ENCODE assay signal across 8 cellular contexts in the genomic region with DNA sequence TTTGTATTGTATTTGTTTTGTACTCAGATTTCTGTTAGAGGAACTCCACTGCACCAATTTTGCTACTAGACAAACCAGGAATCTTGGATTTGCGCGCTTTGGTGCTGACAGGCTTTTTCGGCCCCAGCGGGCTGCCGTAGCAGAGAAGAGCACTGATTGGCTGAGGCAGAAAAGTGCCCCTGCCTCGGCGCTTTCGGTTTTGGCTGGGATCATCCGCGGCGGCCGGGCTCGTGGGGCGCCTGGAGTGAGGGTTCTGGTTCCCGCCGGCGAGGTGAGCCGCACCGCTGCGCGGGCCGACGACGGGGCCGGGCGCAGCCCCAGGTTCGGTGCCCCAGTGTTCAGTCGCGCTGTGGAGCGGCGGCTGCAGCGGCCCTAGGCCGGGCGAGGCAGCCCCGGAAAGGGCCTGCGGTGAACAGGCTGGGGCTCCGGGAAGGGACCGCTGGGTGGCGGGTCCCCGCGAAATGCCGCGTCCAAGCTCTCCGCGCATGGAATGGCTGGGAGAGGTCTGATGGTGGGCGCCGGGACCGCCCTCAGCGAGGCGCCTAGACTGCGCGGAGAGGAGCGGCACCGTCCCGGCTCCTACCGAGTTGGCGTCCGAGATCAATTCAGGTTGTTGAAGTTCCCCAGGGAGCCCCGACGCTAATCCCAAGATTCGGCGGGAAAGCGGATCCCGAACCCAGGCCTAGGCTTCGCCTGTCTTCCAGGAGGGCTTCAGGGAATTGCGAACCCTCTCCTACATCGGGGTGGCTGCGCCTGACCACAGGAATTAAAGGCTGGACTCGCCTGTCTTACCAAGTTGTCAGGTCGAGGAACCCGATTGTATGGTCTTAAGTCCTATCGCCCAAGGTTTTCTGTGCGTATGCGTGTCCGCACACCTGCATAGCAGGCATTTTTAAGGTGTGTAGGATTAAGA.
DNase-seq lines count a peak whose midpoint lies in the region; ATAC-seq, FAIRE-seq and TF ChIP-seq lines count a peak whose summit lies in the region.

LSM6 (plus strand) TSS at position 178 of the 913 bp plus-strand sequence. CDS start 7,204 bp downstream, outside the sequence.

- peak; percentile 92 for ATAC-seq in GM21360 (IDR thresholded peaks at IDR 0.05; ENCODE audit: unreplicated experiment)

- no peaks in the 10 kb centered on the region for H3K36me3 ChIP-seq in muscle layer of colon (ENCODE audit: insufficient read depth, low read length)

- no peaks in the 10 kb centered on the region for H3K9me3 ChIP-seq in muscle layer of colon (ENCODE audit: low read length)

- DNase-seq in D341Med (ENCODE audit: low spot score) (peak; percentile 92), HTR-8/SVneo (ENCODE audit: insufficient read length, low spot score) (peak; percentile 80), OCI-M2 (lab: John Stamatoyannopoulos, UW; ENCODE audit: unreplicated experiment) (peak; percentile 21), erythroblast (lab: John Stamatoyannopoulos, UW) (peak; percentile 86 to 90)
- peak; percentile 83 for DNase-seq in activated T-cell treated with anti-CD3 and anti-CD28 coated beads, Interleukin-2, amount 50 U/mL, for 1 hour
- peak; percentile 62 for DNase-seq in stimulated activated CD8-positive, alpha-beta memory T cell treated with anti-CD3 and anti-CD28 coated beads, Interleukin-7, amount 100 ng/mL, for 24 hours (ENCODE audit: low read depth)

- H3K4me3 ChIP-seq in muscle layer of colon (ENCODE audit: low read depth in 1 of 2, low read length in 2 of 2): peak within 1 kb of the TSS; percentile 83 to 85

- H3K9ac ChIP-seq in muscle layer of colon (ENCODE audit: low read length): peak within 1 kb of the TSS; percentile 87

- TF ChIP-seq POLR2A in erythroblast (IDR thresholded peaks at IDR 0.05; ENCODE audit: low read length): peak; percentile 71

- no peaks in the 10 kb centered on the region for H3K27me3 ChIP-seq in muscle layer of colon (ENCODE audit: control insufficient read depth in 1 of 2, insufficient read depth in 2 of 2, low read length in 2 of 2)

- peak within 1 kb of the TSS; percentile 87 for H3K27ac ChIP-seq in muscle layer of colon (ENCODE audit: low read depth, low read length)

- FAIRE-seq in HTR-8/SVneo (lab: Jason Lieb, UNC): no peak

- H3K4me1 ChIP-seq in muscle layer of colon (ENCODE audit: insufficient read depth, low read length): peaks cover 25% of the 10 kb centered on the region

Comparison
In these comparisons a context has a peak if more than half of its experiments do, and no peak if none do; other contexts are left out.
1. Peak in every context shown above with its lines: DNase-seq, ATAC-seq, H3K4me3 ChIP-seq and H3K27ac ChIP-seq.
2. DNase-seq: peak in every context shown above with its lines; median percentile 92 in D341Med; 88 in erythroblast; 83 in activated T-cell treated with anti-CD3 and anti-CD28 coated beads, Interleukin-2, amount 50 U/mL, for 1 hour; 80 in HTR-8/SVneo; 62 in stimulated activated CD8-positive, alpha-beta memory T cell treated with anti-CD3 and anti-CD28 coated beads, Interleukin-7, amount 100 ng/mL, for 24 hours; 21 in OCI-M2.